ENCODE assay signal across 13 cellular contexts in genomic region chr10:43284341-43284910, GRCh38. TPM values are rescaled to one million over a fixed set of nuclear protein-coding genes. Genes with fewer than 3 reads are reported as not detected.
A peak's percentile ranks its signal among the peaks of the same experiment; 100 is the strongest.
DNase-seq lines count a peak whose midpoint lies in the region; ATAC-seq, FAIRE-seq and TF ChIP-seq lines count a peak whose summit lies in the region.
"Had no signal": no experiment of that assay in that cellular context is flagged by ENCODE, and none has a peak within 500 bp of the region (broad histone marks: within the 10 kb centered on the region; RNA-seq: fewer than 3 reads in every experiment).

No MANE protein-coding gene starts in this region.

- no peak for TF ChIP-seq EP300 in HepG2 (IDR thresholded peaks at IDR 0.05; ENCODE audit: low read depth in 2 of 2, low read length in 2 of 2)
- no peak for TF ChIP-seq EP300 in HepG2 (CRISPR knock-in tag; IDR thresholded peaks at IDR 0.05; ENCODE audit: borderline replicate concordance)
- TF ChIP-seq EP300 in transverse colon (IDR thresholded peaks at IDR 0.05; ENCODE audit: low read depth) = no peak

- no peak for TF ChIP-seq POLR2A in HepG2 (IDR thresholded peaks at IDR 0.05; ENCODE audit: insufficient read depth in 1 of 2, low read depth in 2 of 2, low read length in 2 of 2)
- no peak for TF ChIP-seq POLR2A in transverse colon (IDR thresholded peaks at IDR 0.05)

- BruUV-seq in HepG2 (replicated peaks; lab: Mats Ljungman, UMichigan) = no TSS peak

- H3K27ac ChIP-seq in HepG2 (ENCODE audit: extremely low read length, insufficient read depth, low read length) (no peak overlapping the region), transverse colon (no peak overlapping the region)

- no peak for TF ChIP-seq RAD21 in HepG2 (CRISPR knock-in tag; IDR thresholded peaks at IDR 0.05)

- ATAC-seq in HepG2 (peak; percentile 78), HG03432 (IDR thresholded peaks at IDR 0.05; ENCODE audit: unreplicated experiment) (no peak), GM18868 (IDR thresholded peaks at IDR 0.05; ENCODE audit: unreplicated experiment) (no peak), HG02938 (IDR thresholded peaks at IDR 0.05; ENCODE audit: unreplicated experiment) (no peak)

- in situ Hi-C loops in HepG2 (cut with HindIII; ENCODE audit: extremely low pct_ligation_motif_present, low pct_unique_long_range_greater_than_20kb) (no loop called here), transverse colon (cut with MboI; ENCODE audit: low pct_ligation_motif_present in 1 of 4, low pct_unique_long_range_greater_than_20kb in 1 of 4, low sequenced_read_pairs in 3 of 4) (no loop called here)

- intact Hi-C loops in HepG2 (cut with micrococcal nuclease; ENCODE audit: unreplicated experiment) = no loop called here
- intact Hi-C loops in transverse colon (cut with DNase I; ENCODE audit: low total_unique reads) = no loop called here

- peaks cover 11% of the 10 kb centered on the region; the same call in 1 of the 2 replicates for H3K4me1 ChIP-seq in HepG2 (ENCODE audit: insufficient read depth, low read length)
- peaks cover 0 to 11% (median 2%) of the 10 kb centered on the region in 4 donors for H3K4me1 ChIP-seq in transverse colon

- H3K27me3 ChIP-seq in HepG2 (ENCODE audit: control insufficient read depth in 1 of 2, insufficient read depth in 2 of 2, low read length in 2 of 2) = 0 out of 5 replicates have a peak, but pooled peaks cover 0 to 8% of the 10 kb centered on the region in 2 experiments
- H3K27me3 ChIP-seq in transverse colon = peaks cover 33% of the 10 kb centered on the region

- DNase-seq in EH (ENCODE audit: low read depth) (peak; percentile 21), LNCaP clone FGC (ENCODE audit: low read depth) (peak; percentile 11), astrocyte of the hippocampus (ENCODE audit: low read depth, low spot score) (peak; percentile 38), HepG2 (ENCODE audit: low spot score) (no peak), transverse colon (no peak)
- DNase-seq: HFFc6, kidney, NCI-H345 had no signal

- H3K9me3 ChIP-seq in HepG2 (ENCODE audit: low read length) (no peaks in the 10 kb centered on the region), transverse colon (no peaks in the 10 kb centered on the region)

- H2AFZ ChIP-seq in HepG2 (ENCODE audit: low read length) = no peak overlapping the region

- H3K36me3 ChIP-seq in HepG2 (replicated peaks in 1 of 2; ENCODE audit: control insufficient read depth in 1 of 2, insufficient read depth in 2 of 2, low read length in 2 of 2) (no peaks in the 10 kb centered on the region), transverse colon (no peaks in the 10 kb centered on the region)

- no peak overlapping the region for H3K9ac ChIP-seq in HepG2 (ENCODE audit: insufficient read depth, low read depth, low read length)

- TF ChIP-seq CTCF in LNCaP clone FGC (IDR thresholded peaks at IDR 0.05; ENCODE audit: control insufficient read depth, extremely low read depth, insufficient read depth) = no peak
- no peak for TF ChIP-seq CTCF in HepG2 (CRISPR knock-in tag; IDR thresholded peaks at IDR 0.05)
- no peak for TF ChIP-seq CTCF in transverse colon (IDR thresholded peaks at IDR 0.05)

- no peak overlapping the region for H3K4me2 ChIP-seq in HepG2 (ENCODE audit: low read depth, low read length)

- H4K20me1 ChIP-seq in HepG2 (ENCODE audit: insufficient read depth, low read length) = no peaks in the 10 kb centered on the region

- WGBS in HepG2 (ENCODE audit: low lambda C conversion rate) = 0% methylated on average over 2 of the region's 3 CpGs
- WGBS in transverse colon (ENCODE audit: low coverage in 1 of 2), 2 donors = 22 to 31% methylated on average over 3 of the region's 3 CpGs

- no peak overlapping the region for H3K4me3 ChIP-seq in LNCaP clone FGC (ENCODE audit: low read depth, low read length)
- no peak overlapping the region for H3K4me3 ChIP-seq in HepG2 (replicated peaks in 1 of 3; ENCODE audit: insufficient read depth in 1 of 3, low read depth in 2 of 3, low read length in 3 of 3)
- H3K4me3 ChIP-seq in transverse colon = no peak overlapping the region

- FAIRE-seq in HepG2 (lab: Jason Lieb, UNC) = no peak
- FAIRE-seq: kidney, TTC549 had no signal

- POLR2A ChIA-PET in HepG2 (lab: Yijun Ruan, JAX) = no interaction called here

- CTCF ChIA-PET in HepG2 (lab: Yijun Ruan, JAX; ENCODE audit: low intra/inter-chr PET ratio, low total read pairs) = no interaction called here

- H3K79me2 ChIP-seq in HepG2 (ENCODE audit: insufficient read depth, low read length) = no peaks in the 10 kb centered on the region

TF ChIP-seq in HepG2, 621 proteins besides CTCF, POLR2A, EP300 and RAD21 (continues in another document):
- TF ChIP-seq RCOR2 (CRISPR knock-in tag; IDR thresholded peaks at IDR 0.05) (no peak), ZNF335 (CRISPR knock-in tag; IDR thresholded peaks at IDR 0.05) (0 out of 2 replicates have a peak, but pooled peaks have one; percentile 26), ZBTB21 (CRISPR knock-in tag; IDR thresholded peaks at IDR 0.05) (no peak), PBX2 (CRISPR knock-in tag; IDR thresholded peaks at IDR 0.05) (peak; percentile 71), ZSCAN9 (CRISPR knock-in tag; IDR thresholded peaks at IDR 0.05; ENCODE audit: borderline replicate concordance) (peak; percentile 60; the same call in 1 of the 2 replicates), HOXD1 (CRISPR knock-in tag; IDR thresholded peaks at IDR 0.05) (no peak), FOXK1 (CRISPR knock-in tag; IDR thresholded peaks at IDR 0.05; ENCODE audit: borderline replicate concordance, low read depth) (peak; percentile 41; the same call in 1 of the 2 replicates), ZNF34 (CRISPR knock-in tag; IDR thresholded peaks at IDR 0.05; ENCODE audit: borderline replicate concordance) (no peak), KDM5A (IDR thresholded peaks at IDR 0.05; ENCODE audit: borderline replicate concordance, low read length) (no peak)
- TF ChIP-seq, protein P1, sequence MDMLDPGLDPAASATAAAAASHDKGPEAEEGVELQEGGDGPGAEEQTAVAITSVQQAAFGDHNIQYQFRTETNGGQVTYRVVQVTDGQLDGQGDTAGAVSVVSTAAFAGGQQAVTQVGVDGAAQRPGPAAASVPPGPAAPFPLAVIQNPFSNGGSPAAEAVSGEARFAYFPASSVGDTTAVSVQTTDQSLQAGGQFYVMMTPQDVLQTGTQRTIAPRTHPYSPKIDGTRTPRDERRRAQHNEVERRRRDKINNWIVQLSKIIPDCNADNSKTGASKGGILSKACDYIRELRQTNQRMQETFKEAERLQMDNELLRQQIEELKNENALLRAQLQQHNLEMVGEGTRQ (IDR thresholded peaks at IDR 0.05; ENCODE audit: low read depth, low read length) = no peak
- TF ChIP-seq, protein P1 (CRISPR knock-in tag; IDR thresholded peaks at IDR 0.05; ENCODE audit: borderline replicate concordance) = no peak
- TF ChIP-seq, protein P2, sequence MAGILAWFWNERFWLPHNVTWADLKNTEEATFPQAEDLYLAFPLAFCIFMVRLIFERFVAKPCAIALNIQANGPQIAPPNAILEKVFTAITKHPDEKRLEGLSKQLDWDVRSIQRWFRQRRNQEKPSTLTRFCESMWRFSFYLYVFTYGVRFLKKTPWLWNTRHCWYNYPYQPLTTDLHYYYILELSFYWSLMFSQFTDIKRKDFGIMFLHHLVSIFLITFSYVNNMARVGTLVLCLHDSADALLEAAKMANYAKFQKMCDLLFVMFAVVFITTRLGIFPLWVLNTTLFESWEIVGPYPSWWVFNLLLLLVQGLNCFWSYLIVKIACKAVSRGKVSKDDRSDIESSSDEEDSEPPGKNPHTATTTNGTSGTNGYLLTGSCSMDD (CRISPR knock-in tag; IDR thresholded peaks at IDR 0.05) = no peak

RNA-seq across cellular contexts. Expression of gene RASGEF1A, which starts 17.6 kb away (rescaled TPM):
- total RNA-seq in HepG2 (2016; rRNA removed; fragmentation: Illumina TruSeq; extraction: Trizol) (0.20 and 0.39 TPM in 2 replicates), transverse colon (1 to 10 TPM in 1 of 4 donors, under 1 TPM in 1, not detected in 2; 0.41 to 2.5 TPM)
- 0.61 TPM in 1 of 2 replicates, not detected in the other for total RNA-seq in HepG2 (2016; cell fraction: cytosol; rRNA removed; fragmentation: Illumina TruSeq; extraction: Trizol; ENCODE audit: low read depth)
- 0.11 and 0.51 TPM in 2 replicates for total RNA-seq in HepG2 (2016; cell fraction: insoluble cytoplasmic fraction; rRNA removed; fragmentation: Illumina TruSeq; extraction: Trizol)
- total RNA-seq in HepG2 (2016; cell fraction: membrane; rRNA removed; fragmentation: Illumina TruSeq; extraction: Trizol) = 0.28 and 0.45 TPM in 2 replicates
- total RNA-seq in HepG2 (2016; cell fraction: nucleus; rRNA removed; fragmentation: Illumina TruSeq; extraction: Trizol) = 0.31 TPM in 1 of 2 replicates, not detected in the other
- 0.14 and 0.41 TPM in 2 replicates for polyA plus RNA-seq in HepG2 (2011; rRNA removed)
- 0.23 and 0.33 TPM in 2 replicates for polyA plus RNA-seq in HepG2 (2011; cell fraction: cytosol; rRNA removed)
- 0.34 and 0.90 TPM in 2 replicates for polyA plus RNA-seq in HepG2 (2011; cell fraction: nucleus; rRNA removed)
- 0.04 and 0.09 TPM in 2 replicates for polyA plus RNA-seq in HepG2 (2012)
- polyA plus RNA-seq in HepG2 (2016; cell fraction: cytosol; fragmentation: Illumina TruSeq; extraction: Trizol; ENCODE audit: low read depth) = 0.08 and 0.25 TPM in 2 replicates
- 0.42 and 0.59 TPM in 2 replicates for polyA plus RNA-seq in HepG2 (2016; cell fraction: insoluble cytoplasmic fraction; fragmentation: Illumina TruSeq; extraction: Trizol; ENCODE audit: low read depth)
- polyA plus RNA-seq in HepG2 (2016; cell fraction: membrane; fragmentation: Illumina TruSeq; extraction: Trizol; ENCODE audit: low read depth) = 0.24 and 0.30 TPM in 2 replicates
- 0.36 and 0.65 TPM in 2 replicates for polyA plus RNA-seq in HepG2 (2016; cell fraction: nucleus; fragmentation: Illumina TruSeq; extraction: Trizol; ENCODE audit: insufficient read depth, low read depth)
- polyA minus RNA-seq in HepG2 (2011; rRNA and poly(A)+ RNA removed; ENCODE audit: low replicate concordance) = 0.10 and 0.72 TPM in 2 replicates
- not detected in 2 replicates for polyA minus RNA-seq in HepG2 (2011; cell fraction: cytosol; rRNA and poly(A)+ RNA removed)
- 0.75 TPM in 1 of 2 replicates, not detected in the other for polyA minus RNA-seq in HepG2 (2011; cell fraction: nucleus; rRNA and poly(A)+ RNA removed)
- total RNA-seq: HFFc6, LHCN-M2 had no signal

Comparison
In these comparisons a context has a peak if more than half of its experiments do, and no peak if none do; other contexts are left out.
1. DNase-seq: peak in EH (single experiment), LNCaP clone FGC (single experiment) and astrocyte of the hippocampus (single experiment); none in HepG2 (single experiment) and transverse colon (single experiment).